Comparison of ENCODE assay signal across 8 cellular contexts in the genomic region with DNA sequence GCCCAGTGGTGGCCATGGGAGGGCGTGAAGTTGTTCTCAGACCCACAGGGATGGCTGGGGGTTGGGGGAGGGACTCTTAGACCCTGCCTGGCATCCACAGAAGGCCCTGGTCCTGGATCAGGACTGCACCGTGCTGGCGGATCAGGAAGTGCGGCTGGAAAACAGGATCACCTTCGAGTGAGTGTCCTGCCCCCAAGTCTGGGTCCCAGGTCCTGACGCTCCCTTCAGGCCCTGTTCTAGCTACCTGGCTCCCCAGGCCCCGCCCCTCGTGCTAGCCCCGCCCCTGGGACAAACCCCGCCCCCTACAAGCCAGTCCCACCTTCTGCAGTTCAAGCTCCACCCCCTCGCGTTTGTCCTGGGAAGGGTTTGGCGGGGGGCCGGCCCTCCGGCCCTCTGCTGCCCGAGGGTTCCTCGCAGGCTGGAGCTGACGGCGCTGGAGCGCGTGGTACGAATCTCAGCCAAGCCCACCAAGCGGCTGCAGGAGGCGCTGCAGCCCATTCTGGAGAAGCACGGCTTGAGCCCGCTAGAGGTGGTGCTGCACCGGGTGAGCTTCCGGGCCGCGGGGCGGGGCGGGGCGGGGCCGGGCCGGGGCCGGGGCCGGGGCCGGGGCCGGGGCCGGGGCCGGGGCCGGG. TPM values are rescaled to one million over a fixed set of nuclear protein-coding genes. Genes with fewer than 3 reads are reported as not detected.
DNase-seq lines count a peak whose midpoint lies in the region; ATAC-seq and TF ChIP-seq lines count a peak whose summit lies in the region.

No MANE protein-coding gene starts in this region.

- peak; percentile 57 for DNase-seq in G401 (ENCODE audit: low spot score)
- peak; percentile 93 for DNase-seq in NCI-H82 (lab: John Stamatoyannopoulos, UW)
- DNase-seq in activated naive CD4-positive, alpha-beta T cell treated with Interleukin-2 at 50 U/mL for 16 hours = peak; percentile 56
- peak; percentile 76 for DNase-seq in foreskin melanocyte
- no peak for DNase-seq in omental fat pad (ENCODE audit: low spot score)
- DNase-seq in globus pallidus (ENCODE audit: low spot score) = no peak

- in situ Hi-C loops in G401 (cut with HindIII; ENCODE audit: low sequenced_read_pairs) = no loop called here

- ATAC-seq in HG03103 (IDR thresholded peaks at IDR 0.05; ENCODE audit: low read depth, unreplicated experiment) = peak; percentile 54
- peak; percentile 70 for ATAC-seq in omental fat pad (ENCODE audit: low FRiP score)
- ATAC-seq in HG03025 (IDR thresholded peaks at IDR 0.05; ENCODE audit: low FRiP score, unreplicated experiment) = no peak

- TF ChIP-seq CTCF in omental fat pad (IDR thresholded peaks at IDR 0.05) = no peak

RNA-seq across cellular contexts. Expression of a gene that starts 12.9 kb away (rescaled TPM):
- total RNA-seq in G401 (2014; rRNA removed; shearing (Covaris generic)) = 72.9 and 91.8 TPM in 2 replicates
- 10 to 100 TPM in 1 of 4 donors, 1 to 10 TPM in 3; 7.1 to 25.1 (median 8.2) TPM for total RNA-seq in omental fat pad

RNA-seq across cellular contexts. Expression of a gene that starts 13.6 kb away (rescaled TPM):
- not detected in 2 replicates for total RNA-seq in G401 (2014; rRNA removed; shearing (Covaris generic))
- not detected for total RNA-seq in omental fat pad

RNA-seq across cellular contexts. Expression of a gene that starts 19.1 kb away (rescaled TPM):
- 257 and 339 TPM in 2 replicates for total RNA-seq in G401 (2014; rRNA removed; shearing (Covaris generic))
- total RNA-seq in omental fat pad = 100 to 1,000 TPM; 129 to 164 (median 144) TPM

RNA-seq across cellular contexts. Expression of a gene that starts 29.9 kb away (rescaled TPM):
- total RNA-seq in G401 (2014; rRNA removed; shearing (Covaris generic)) = not detected in 2 replicates
- not detected for total RNA-seq in omental fat pad

RNA-seq across cellular contexts. Expression of a gene that starts 38.8 kb away (rescaled TPM):
- total RNA-seq in G401 (2014; rRNA removed; shearing (Covaris generic)) = 3.1 and 11.4 TPM in 2 replicates
- 1 to 10 TPM in 1 of 4 donors, under 1 TPM in 3; 0.38 to 3.0 (median 0.63) TPM for total RNA-seq in omental fat pad

Comparison
In these comparisons a context has a peak if more than half of its experiments do, and no peak if none do; other contexts are left out.
1. DNase-seq: peak in G401 (single experiment), NCI-H82 (single experiment), activated naive CD4-positive, alpha-beta T cell treated with Interleukin-2 at 50 U/mL for 16 hours (single experiment) and foreskin melanocyte (single experiment); none in omental fat pad (single experiment) and globus pallidus (single experiment).